8 cellular contexts compared by ENCODE assay signal in genomic region chr7:75485979-75486643, GRCh38. TPM values are rescaled to one million over a fixed set of nuclear protein-coding genes. Genes with fewer than 3 reads are reported as not detected.
DNase-seq lines count a peak whose midpoint lies in the region; ATAC-seq and TF ChIP-seq lines count a peak whose summit lies in the region.
"Not testable (repeated sequence)": the region's sequence is repeated elsewhere in the genome, so short reads cannot be mapped to it uniquely, and the experiment has no call there.

Gene POM121C, minus strand, starts transcription at chr7:75486299. Its CDS starts 44,803 bp downstream, at chr7:75441496.

- 1% methylated on average over 48 of the region's 49 CpGs for WGBS in smooth muscle cell (ENCODE audit: low lambda C conversion rate)

- not testable (repeated sequence) for H3K9me3 ChIP-seq in smooth muscle cell (replicated peaks; ENCODE audit: low read depth)

- H3K4me2 ChIP-seq in smooth muscle cell = peak within 1 kb of the TSS; percentile 96

- H3K27me3 ChIP-seq in smooth muscle cell (ENCODE audit: low read depth) = not testable (repeated sequence)

- ATAC-seq in GM18873 (IDR thresholded peaks at IDR 0.05; ENCODE audit: low FRiP score, unreplicated experiment) (peak; percentile 97), HG03135 (IDR thresholded peaks at IDR 0.05; ENCODE audit: unreplicated experiment) (peak; percentile 98)

- H3K27ac ChIP-seq in VCaP (peak within 1 kb of the TSS; percentile 85), smooth muscle cell (ENCODE audit: low read depth) (peak within 1 kb of the TSS; percentile 71)

- H3K4me1 ChIP-seq in smooth muscle cell (ENCODE audit: low read depth) = not testable (repeated sequence)

- H3F3A ChIP-seq in smooth muscle cell (ENCODE audit: low read depth) = not testable (repeated sequence)

- in situ Hi-C loops in ACHN (cut with HindIII; ENCODE audit: low pct_ligation_motif_present, low pct_unique_long_range_greater_than_20kb, low sequenced_read_pairs); T47D (cut with HindIII; ENCODE audit: low pct_unique_long_range_greater_than_20kb, low sequenced_read_pairs): not testable (repeated sequence)

- peak within 1 kb of the TSS; percentile 98 for H3K4me3 ChIP-seq in smooth muscle cell

- DNase-seq in ACHN = peak; percentile 97
- peak; percentile 83 for DNase-seq in NCI-H2196 (lab: John Stamatoyannopoulos, UW; ENCODE audit: unreplicated experiment)
- DNase-seq in T47D (ENCODE audit: low read depth in 1 of 2, low spot score in 1 of 2) = peak; percentile 69 to 91
- peak; percentile 89 for DNase-seq in iPS-NIHi11 (ENCODE audit: low spot score)
- peak; percentile 48 for DNase-seq in smooth muscle cell (lab: John Stamatoyannopoulos, UW; ENCODE audit: unreplicated experiment)

- peaks cover 14% of the 10 kb centered on the region for H4K20me1 ChIP-seq in smooth muscle cell (ENCODE audit: low read depth)

- H3K36me3 ChIP-seq in smooth muscle cell (ENCODE audit: low read depth) = not testable (repeated sequence)

- H3K9ac ChIP-seq in smooth muscle cell (ENCODE audit: low read depth) = peak within 1 kb of the TSS; percentile 82

- H2AFZ ChIP-seq in smooth muscle cell (ENCODE audit: low read depth) = peak within 1 kb of the TSS; percentile 88

- H3K79me2 ChIP-seq in smooth muscle cell (ENCODE audit: low read depth) = not testable (repeated sequence)

- TF ChIP-seq CTCF in VCaP (conservative IDR thresholded peaks at IDR 0.05); smooth muscle cell (IDR thresholded peaks at IDR 0.05; ENCODE audit: borderline replicate concordance, insufficient read depth, poor library complexity, severe bottlenecking): not testable (repeated sequence)

RNA-seq across cellular contexts. Expression of gene POM121C, which starts in this region (rescaled TPM):
- 6.9 and 8.0 TPM in 2 replicates for total RNA-seq in smooth muscle cell
- polyA plus RNA-seq in smooth muscle cell = 12.5 and 20.4 TPM in 2 replicates

Comparison
In these comparisons a context has a peak if more than half of its experiments do, and no peak if none do; other contexts are left out.
1. Peak in every context shown above with its lines: DNase-seq, ATAC-seq, H3K4me3 ChIP-seq and H3K27ac ChIP-seq.